In genomic region chr6:29637247-29637646, GRCh38 we compare ENCODE assay signal across 32 cellular contexts. TPM values are rescaled to one million over a fixed set of nuclear protein-coding genes. Genes with fewer than 3 reads are reported as not detected.
"Had no signal": no experiment of that assay in that cellular context is flagged by ENCODE, and none has a peak within 500 bp of the region (broad histone marks: within the 10 kb centered on the region; RNA-seq: fewer than 3 reads in every experiment).

No MANE protein-coding gene starts in this region.

- H3K27ac Mint-ChIP-seq: stimulated activated effector memory CD8-positive, alpha-beta T cell treated with anti-CD3 and anti-CD28 coated beads, Interleukin-12 subunit alpha, Interleukin-12 subunit beta, amount 100 ng/mL, for 72 hours; stimulated activated naive B cell treated with anti-CD40 and anti-IgM and Interleukin-4, amounts not matched to agents 10 μg/mL and 1 μg/mL and 100 μg/mL, for 72 hours; stimulated activated naive CD8-positive, alpha-beta T cell treated with anti-CD3 and anti-CD28 coated beads, Interleukin-15, amount 100 ng/mL, for 72 hours; stimulated activated naive CD8-positive, alpha-beta T cell treated with anti-CD3 and anti-CD28 coated beads, Interleukin-15, Interleukin-2, amounts not matched to agents 100 ng/mL and 50 ng/mL, for 24 hours; type B pancreatic cell had no signal

- H3K27me3 Mint-ChIP-seq: stimulated activated memory B cell treated with anti-CD40 and anti-IgM and Interleukin-4, amounts not matched to agents 10 μg/mL and 1 μg/mL and 100 μg/mL, for 72 hours; stimulated activated naive B cell treated with anti-CD40 and anti-IgM and Interleukin-4, amounts not matched to agents 10 μg/mL and 1 μg/mL and 100 μg/mL, for 72 hours; stimulated activated naive CD8-positive, alpha-beta T cell treated with anti-CD3 and anti-CD28 coated beads, Interleukin-15, Interleukin-2, amounts not matched to agents 100 ng/mL and 50 ng/mL, for 24 hours had no signal

- H3K4me3 Mint-ChIP-seq: stimulated activated effector memory CD8-positive, alpha-beta T cell treated with anti-CD3 and anti-CD28 coated beads, Interleukin-12 subunit alpha, Interleukin-12 subunit beta, amount 100 ng/mL, for 72 hours; stimulated activated memory B cell treated with anti-CD40 and anti-IgM and Interleukin-4, amounts not matched to agents 10 μg/mL and 1 μg/mL and 100 μg/mL, for 72 hours; stimulated activated naive B cell treated with anti-CD40 and anti-IgM and Interleukin-4, amounts not matched to agents 10 μg/mL and 1 μg/mL and 100 μg/mL, for 72 hours; stimulated activated naive CD8-positive, alpha-beta T cell treated with anti-CD3 and anti-CD28 coated beads, Interleukin-15, amount 100 ng/mL, for 72 hours; stimulated activated naive CD8-positive, alpha-beta T cell treated with anti-CD3 and anti-CD28 coated beads, Interleukin-15, Interleukin-2, amounts not matched to agents 100 ng/mL and 50 ng/mL, for 24 hours; type B pancreatic cell had no signal

- H3K9me3 Mint-ChIP-seq: stimulated activated effector memory CD8-positive, alpha-beta T cell treated with anti-CD3 and anti-CD28 coated beads, Interleukin-12 subunit alpha, Interleukin-12 subunit beta, amount 100 ng/mL, for 72 hours; stimulated activated memory B cell treated with anti-CD40 and anti-IgM and Interleukin-4, amounts not matched to agents 10 μg/mL and 1 μg/mL and 100 μg/mL, for 72 hours; stimulated activated naive B cell treated with anti-CD40 and anti-IgM and Interleukin-4, amounts not matched to agents 10 μg/mL and 1 μg/mL and 100 μg/mL, for 72 hours; stimulated activated naive CD8-positive, alpha-beta T cell treated with anti-CD3 and anti-CD28 coated beads, Interleukin-15, amount 100 ng/mL, for 72 hours; stimulated activated naive CD8-positive, alpha-beta T cell treated with anti-CD3 and anti-CD28 coated beads, Interleukin-15, Interleukin-2, amounts not matched to agents 100 ng/mL and 50 ng/mL, for 24 hours; type B pancreatic cell had no signal

- ATAC-seq: stimulated activated effector memory CD8-positive, alpha-beta T cell treated with anti-CD3 and anti-CD28 coated beads, Interleukin-12 subunit alpha, Interleukin-12 subunit beta, amount 100 ng/mL, for 72 hours; stimulated activated memory B cell treated with anti-CD40 and anti-IgM and Interleukin-4, amounts not matched to agents 10 μg/mL and 1 μg/mL and 100 μg/mL, for 72 hours; stimulated activated naive B cell treated with anti-CD40 and anti-IgM and Interleukin-4, amounts not matched to agents 10 μg/mL and 1 μg/mL and 100 μg/mL, for 72 hours; stimulated activated naive CD8-positive, alpha-beta T cell treated with anti-CD3 and anti-CD28 coated beads, Interleukin-15, amount 100 ng/mL, for 72 hours; stimulated activated naive CD8-positive, alpha-beta T cell treated with anti-CD3 and anti-CD28 coated beads, Interleukin-15, Interleukin-2, amounts not matched to agents 100 U/mL and 50 U/mL, for 24 hours; upper lobe of right lung had no signal

- DNase-seq: stimulated activated CD4-positive, alpha-beta T cell treated with anti-CD3 and anti-CD28 coated beads, Interleukin-2, amount 100 ng/mL, for 48 hours; stimulated activated CD4-positive, alpha-beta T cell treated with anti-CD3 and anti-CD28 coated beads, Interleukin-4, amount 100 ng/mL, for 1 hour; stimulated activated CD4-positive, alpha-beta T cell treated with anti-CD3 and anti-CD28 coated beads, Interleukin-4, amount 100 ng/mL, for 24 hours; stimulated activated CD4-positive, alpha-beta T cell treated with anti-CD3 and anti-CD28 coated beads, Interleukin-4, amount 100 ng/mL, for 4 hours; stimulated activated CD8-positive, alpha-beta memory T cell treated with anti-CD3 and anti-CD28 coated beads, Interleukin-4, amount 100 ng/mL, for 48 hours; stimulated activated naive B cell treated with anti-CD40 and anti-IgM and Interleukin-4, amounts not matched to agents 10 μg/mL and 1 μg/mL and 100 μg/mL, for 72 hours; stimulated activated naive CD4-positive, alpha-beta T cell; stimulated activated naive CD4-positive, alpha-beta T cell treated with Interleukin-2 at 50 U/mL for 16 hours; stimulated activated naive CD8-positive, alpha-beta T cell treated with anti-CD3 and anti-CD28 coated beads, Interleukin-15, amount 100 ng/mL, for 72 hours; stimulated activated naive CD8-positive, alpha-beta T cell treated with anti-CD3 and anti-CD28 coated beads, Interleukin-15, Interleukin-2, amounts not matched to agents 100 U/mL and 50 U/mL, for 24 hours; stomach; substantia nigra; testis; thyroid gland; tibial artery; transverse colon; trophoblast cell; upper lobe of left lung; upper lobe of right lung; uterus had no signal

- H3K36me3 Mint-ChIP-seq: stimulated activated effector memory CD8-positive, alpha-beta T cell treated with anti-CD3 and anti-CD28 coated beads, Interleukin-12 subunit alpha, Interleukin-12 subunit beta, amount 100 ng/mL, for 72 hours; stimulated activated memory B cell treated with anti-CD40 and anti-IgM and Interleukin-4, amounts not matched to agents 10 μg/mL and 1 μg/mL and 100 μg/mL, for 72 hours; stimulated activated naive B cell treated with anti-CD40 and anti-IgM and Interleukin-4, amounts not matched to agents 10 μg/mL and 1 μg/mL and 100 μg/mL, for 72 hours; type B pancreatic cell had no signal

RNA-seq across cellular contexts. Expression of gene MOG, which starts 19.6 kb away (rescaled TPM):
- total RNA-seq: stomach, subcutaneous adipose tissue, suprapubic skin, thoracic aorta, thyroid gland, tibial nerve, transverse colon, upper lobe of left lung, upper lobe of right lung, ureter, urinary bladder, uterus, vagina had no signal

RNA-seq across cellular contexts. Expression of gene ZFP57, which starts 43.7 kb away (rescaled TPM):
- total RNA-seq: stomach, temporal lobe, thyroid gland, upper lobe of right lung, urinary bladder had no signal

RNA-seq across cellular contexts. Expression of gene OR2H2, which starts 52.3 kb away (rescaled TPM):
- total RNA-seq: stomach, subcutaneous adipose tissue, suprapubic skin, temporal lobe, thoracic aorta, thyroid gland, tibial nerve, transverse colon, upper lobe of left lung, upper lobe of right lung, ureter, urinary bladder, uterus, vagina had no signal
